Comparison of ENCODE assay signal across 8 cellular contexts in the genomic region with DNA sequence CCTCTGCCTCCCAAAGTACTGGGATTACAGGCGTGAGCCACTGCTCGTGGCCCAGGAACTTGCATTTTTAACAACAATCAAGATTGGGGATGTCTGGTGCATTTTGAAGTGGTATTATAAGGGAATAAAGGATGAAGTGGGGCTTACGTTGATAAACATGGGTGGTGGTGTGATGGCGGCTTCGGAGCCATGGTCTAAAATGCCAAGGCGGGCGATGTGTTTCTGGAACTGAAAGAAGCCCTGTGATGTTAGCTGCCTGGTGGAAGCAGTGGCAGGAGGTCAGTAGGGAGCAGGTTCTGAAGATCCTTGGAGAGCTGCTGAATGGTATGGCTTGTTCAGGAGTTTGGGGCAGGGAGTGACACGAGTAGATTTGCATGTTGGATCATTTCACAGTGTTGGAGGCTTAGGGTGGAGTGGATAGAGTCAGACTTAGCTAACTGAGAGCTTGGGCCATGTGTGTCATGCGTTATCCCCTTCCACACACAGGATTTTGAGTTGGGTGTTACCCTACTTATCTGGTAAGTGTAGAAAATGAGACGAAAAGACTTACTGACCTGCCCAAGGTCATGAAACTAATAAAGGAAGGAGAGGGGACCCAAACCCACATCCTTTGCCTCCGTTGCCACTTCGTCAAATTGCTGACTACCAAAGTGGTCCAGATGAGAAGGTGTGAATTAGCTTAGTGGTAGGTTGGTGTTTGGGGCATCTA. TPM values are rescaled to one million over a fixed set of nuclear protein-coding genes. Genes with fewer than 3 reads are reported as not detected.
DNase-seq lines count a peak whose midpoint lies in the region; ATAC-seq and TF ChIP-seq lines count a peak whose summit lies in the region.

No MANE protein-coding gene starts in this region.

- H2AFZ ChIP-seq in OCI-LY1 (ENCODE audit: low read length) (no peak overlapping the region), trophoblast cell (ENCODE audit: insufficient read depth, low read length, poor library complexity) (no peak overlapping the region)

- 95 to 97% methylated on average over 12 of the region's 12 CpGs for WGBS in ectodermal cell, 2 experiments
- 100% methylated on average over 1 of the region's 12 CpGs for WGBS in trophoblast cell (ENCODE audit: extremely low coverage, insufficient coverage, insufficient read length)

- H4K91ac ChIP-seq in trophoblast cell (ENCODE audit: low read depth, low read length), result no peak overlapping the region

- ATAC-seq in HG02970 (IDR thresholded peaks at IDR 0.05; ENCODE audit: low FRiP score, unreplicated experiment), result no peak
- no peak for ATAC-seq in GM18867 (IDR thresholded peaks at IDR 0.05; ENCODE audit: unreplicated experiment)

- H3K4ac ChIP-seq in trophoblast cell (ENCODE audit: low read depth, low read length), result no peak overlapping the region

- TF ChIP-seq CTCF in DOHH2 (IDR thresholded peaks at IDR 0.05; ENCODE audit: low read depth, low read length, poor library complexity, severe bottlenecking) (no peak), OCI-LY1 (IDR thresholded peaks at IDR 0.05; ENCODE audit: low read length) (no peak)

- H3K27me3 ChIP-seq in DOHH2 (ENCODE audit: control insufficient read depth, low read length) (no peaks in the 10 kb centered on the region), OCI-LY1 (ENCODE audit: insufficient read depth, low read length) (no peaks in the 10 kb centered on the region), ectodermal cell (ENCODE audit: control insufficient read depth, insufficient read depth, low read length, poor library complexity, severe bottlenecking) (no peaks in the 10 kb centered on the region), trophoblast cell (ENCODE audit: insufficient read depth, low read length) (no peaks in the 10 kb centered on the region)

- H4K20me1 ChIP-seq in DOHH2 (ENCODE audit: control insufficient read depth, insufficient read depth, low read depth, low read length) (peaks cover 3% of the 10 kb centered on the region; the same call in 1 of the 2 replicates), OCI-LY1 (ENCODE audit: insufficient read depth, low read length) (no peaks in the 10 kb centered on the region)

- no peaks in the 10 kb centered on the region for H3K9me3 ChIP-seq in DOHH2 (ENCODE audit: control insufficient read depth, insufficient read depth, low read length)
- no peaks in the 10 kb centered on the region for H3K9me3 ChIP-seq in OCI-LY1 (ENCODE audit: low read length)
- no peaks in the 10 kb centered on the region for H3K9me3 ChIP-seq in ectodermal cell (ENCODE audit: control insufficient read depth, low read length)
- H3K9me3 ChIP-seq in trophoblast cell (ENCODE audit: insufficient read depth, low read depth, low read length), result peaks cover 2% of the 10 kb centered on the region

- H3K36me3 ChIP-seq in DOHH2 (ENCODE audit: control insufficient read depth, low read length), result peaks cover 31% of the 10 kb centered on the region
- H3K36me3 ChIP-seq in OCI-LY1 (ENCODE audit: insufficient read depth, low read length), result peaks cover 23% of the 10 kb centered on the region
- peaks cover 7% of the 10 kb centered on the region for H3K36me3 ChIP-seq in ectodermal cell (ENCODE audit: control insufficient read depth, insufficient read depth, low read length)
- peaks cover 3% of the 10 kb centered on the region in 2 experiments for H3K36me3 ChIP-seq in trophoblast cell (ENCODE audit: control insufficient read depth in 1 of 2, insufficient read depth in 2 of 2, low read length in 2 of 2)

- H3K4me2 ChIP-seq in DOHH2 (ENCODE audit: low read length), result peak overlapping the region; percentile 81
- peak overlapping the region; percentile 75 for H3K4me2 ChIP-seq in OCI-LY1 (ENCODE audit: low read length)
- H3K4me2 ChIP-seq in trophoblast cell (ENCODE audit: low read length), result peak overlapping the region; percentile 11

- no peak overlapping the region for H2BK120ac ChIP-seq in trophoblast cell (ENCODE audit: insufficient read depth, low read length, poor library complexity)

- no peak overlapping the region for H3K14ac ChIP-seq in trophoblast cell (ENCODE audit: low read length)

- H3K9ac ChIP-seq in OCI-LY1 (ENCODE audit: low read length) (peak overlapping the region; percentile 82), trophoblast cell (ENCODE audit: low read length) (no peak overlapping the region)

- no peak overlapping the region for H2BK12ac ChIP-seq in trophoblast cell (ENCODE audit: low read length)

- H4K8ac ChIP-seq in trophoblast cell (ENCODE audit: low read depth, low read length), result no peak overlapping the region

- peak overlapping the region; percentile 96 for H3K4me3 ChIP-seq in DOHH2 (ENCODE audit: low read length)
- peak overlapping the region; percentile 80 for H3K4me3 ChIP-seq in OCI-LY1 (ENCODE audit: low read depth, low read length, poor library complexity, severe bottlenecking)
- H3K4me3 ChIP-seq in ectodermal cell (ENCODE audit: insufficient read depth, low read depth, low read length), result peak overlapping the region; percentile 70
- no peak overlapping the region for H3K4me3 ChIP-seq in trophoblast cell (ENCODE audit: low read depth, low read length)

- H3K9me2 ChIP-seq in DOHH2 (replicated peaks; ENCODE audit: control insufficient read depth, low read length) (no peaks in the 10 kb centered on the region), OCI-LY1 (ENCODE audit: low read depth, low read length) (no peaks in the 10 kb centered on the region)

- DNase-seq in trophoblast cell (no peak), SIG-M5 treated with dmso at 0.1 percent for 504 hours (lab: John Stamatoyannopoulos, UW; ENCODE audit: unreplicated experiment) (no peak), NCI-H1694 treated with DMSO at 0.1 percent for 48 hours (lab: John Stamatoyannopoulos, UW) (no peak)

- H3K79me2 ChIP-seq in DOHH2 (ENCODE audit: control insufficient read depth, low read length) (peaks cover 57% of the 10 kb centered on the region), OCI-LY1 (ENCODE audit: insufficient read depth, low read length) (peaks cover 45% of the 10 kb centered on the region), trophoblast cell (ENCODE audit: control insufficient read depth, insufficient read depth, low read length, poor library complexity) (peaks cover 6% of the 10 kb centered on the region)

- H4K12ac ChIP-seq in trophoblast cell (ENCODE audit: low read depth, low read length), result no peak overlapping the region

- H3K18ac ChIP-seq in trophoblast cell (ENCODE audit: low read length), result no peak overlapping the region

- H2BK5ac ChIP-seq in trophoblast cell (ENCODE audit: low read depth, low read length, poor library complexity), result no peak overlapping the region

- peaks cover 41% of the 10 kb centered on the region for H3K4me1 ChIP-seq in DOHH2 (ENCODE audit: control insufficient read depth, low read length)
- H3K4me1 ChIP-seq in OCI-LY1 (ENCODE audit: insufficient read depth, low read length, severe bottlenecking), result peaks cover 48% of the 10 kb centered on the region
- H3K4me1 ChIP-seq in ectodermal cell (ENCODE audit: control insufficient read depth, insufficient read depth, low read length), result no peaks in the 10 kb centered on the region
- peaks cover 6 to 13% of the 10 kb centered on the region in 2 experiments for H3K4me1 ChIP-seq in trophoblast cell (ENCODE audit: control insufficient read depth in 1 of 2, insufficient read depth in 2 of 2, low read length in 2 of 2)

- H3K23ac ChIP-seq in trophoblast cell (ENCODE audit: low read length), result no peak overlapping the region

- no peak overlapping the region for H3K27ac ChIP-seq in DOHH2 (ENCODE audit: low read depth, low read length)
- peak overlapping the region; percentile 48 for H3K27ac ChIP-seq in OCI-LY1 (ENCODE audit: low read depth, low read length, poor library complexity, severe bottlenecking)
- H3K27ac ChIP-seq in ectodermal cell (ENCODE audit: insufficient read depth, low read depth, low read length, poor library complexity, severe bottlenecking), result no peak overlapping the region
- no peak overlapping the region for H3K27ac ChIP-seq in trophoblast cell (ENCODE audit: low read depth, low read length)

- peaks cover 9% of the 10 kb centered on the region for H3K79me1 ChIP-seq in trophoblast cell (ENCODE audit: low read length)

- H3F3A ChIP-seq in DOHH2 (ENCODE audit: control insufficient read depth, insufficient read depth) (no peaks in the 10 kb centered on the region), OCI-LY1 (ENCODE audit: insufficient read depth, low read length) (no peaks in the 10 kb centered on the region)

- no peak overlapping the region for H2AK5ac ChIP-seq in trophoblast cell (ENCODE audit: low read length)

RNA-seq across cellular contexts. Expression of a gene that starts 1.5 kb away (rescaled TPM):
- polyA plus RNA-seq in ectodermal cell (2013, experiment 1 of 4), result 119 TPM
- polyA plus RNA-seq in ectodermal cell (2013, experiment 2 of 4), result 98.1 TPM
- polyA plus RNA-seq in ectodermal cell (2013, experiment 3 of 4), result 103 TPM
- 111 TPM for polyA plus RNA-seq in ectodermal cell (2013, experiment 4 of 4)
- 40.7 and 44.1 TPM in 2 replicates for polyA plus RNA-seq in trophoblast cell (2013)

RNA-seq across cellular contexts. Expression of a gene that starts 24.5 kb away (rescaled TPM):
- 56.8 TPM for polyA plus RNA-seq in ectodermal cell (2013, experiment 1 of 4)
- 58.4 TPM for polyA plus RNA-seq in ectodermal cell (2013, experiment 2 of 4)
- polyA plus RNA-seq in ectodermal cell (2013, experiment 3 of 4), result 47.6 TPM
- polyA plus RNA-seq in ectodermal cell (2013, experiment 4 of 4), result 60.2 TPM
- polyA plus RNA-seq in trophoblast cell (2013), result 62.0 and 62.5 TPM in 2 replicates

RNA-seq across cellular contexts. Expression of a gene that starts 36.7 kb away (rescaled TPM):
- not detected for polyA plus RNA-seq in ectodermal cell (2013, experiment 1 of 4)
- polyA plus RNA-seq in ectodermal cell (2013, experiment 2 of 4), result not detected
- polyA plus RNA-seq in ectodermal cell (2013, experiment 3 of 4), result not detected
- not detected for polyA plus RNA-seq in ectodermal cell (2013, experiment 4 of 4)
- polyA plus RNA-seq in trophoblast cell (2013), result 0.12 TPM in 2 replicates

RNA-seq across cellular contexts. Expression of a gene that starts 49.6 kb away (rescaled TPM):
- 65.2 TPM for polyA plus RNA-seq in ectodermal cell (2013, experiment 1 of 4)
- polyA plus RNA-seq in ectodermal cell (2013, experiment 2 of 4), result 57.4 TPM
- polyA plus RNA-seq in ectodermal cell (2013, experiment 3 of 4), result 66.2 TPM
- polyA plus RNA-seq in ectodermal cell (2013, experiment 4 of 4), result 73.5 TPM
- 59.8 and 60.8 TPM in 2 replicates for polyA plus RNA-seq in trophoblast cell (2013)

Comparison
In these comparisons a context has a peak if more than half of its experiments do, and no peak if none do; other contexts are left out.
1. H3K4me2 ChIP-seq: peak in every context shown above with its lines; median percentile 81 in DOHH2; 75 in OCI-LY1; 11 in trophoblast cell.